8 cellular contexts compared by ENCODE assay signal in genomic region chr19:57599377-57599760, GRCh38. TPM values are rescaled to one million over a fixed set of nuclear protein-coding genes. Genes with fewer than 3 reads are reported as not detected.
DNase-seq lines count a peak whose midpoint lies in the region; ATAC-seq lines count a peak whose summit lies in the region.

No MANE protein-coding gene starts in this region.

- ATAC-seq in esophagus mucosa, result no peak

- H3K27ac Mint-ChIP-seq in T-helper 1 cell treated with Interleukin-12 subunit alpha and Interleukin-12 subunit beta and Interleukin-4 antibody, amounts not matched to agents 30 μg/mL and 1 μg/mL, for 36 hours, result no peak overlapping the region

- H3K9ac ChIP-seq in subcutaneous abdominal adipose tissue (ENCODE audit: low read length in 5 of 5), result peak overlapping the region in 3 of 5 donors; percentile 65 to 86 (median 78)

- H3K4me1 ChIP-seq in SJSA1 (replicated peaks), result peaks cover 9% of the 10 kb centered on the region; the same call in 1 of the 2 replicates
- peaks cover 0 to 16% (median 14%) of the 10 kb centered on the region in 5 donors for H3K4me1 ChIP-seq in subcutaneous abdominal adipose tissue (ENCODE audit: control insufficient read depth in 5 of 5, insufficient read depth in 5 of 5, low read length in 5 of 5)

- H3K9me3 Mint-ChIP-seq in T-helper 1 cell treated with Interleukin-12 subunit alpha and Interleukin-12 subunit beta and Interleukin-4 antibody, amounts not matched to agents 30 μg/mL and 1 μg/mL, for 36 hours, result peaks cover 63% of the 10 kb centered on the region

- peaks cover 40% of the 10 kb centered on the region for H3K36me3 ChIP-seq in SJSA1
- peaks cover 1 to 12% (median 8%) of the 10 kb centered on the region in 5 donors for H3K36me3 ChIP-seq in subcutaneous abdominal adipose tissue (ENCODE audit: control insufficient read depth in 5 of 5, insufficient read depth in 5 of 5, low read length in 5 of 5)

- H3K27ac ChIP-seq in SJSA1, result no peak overlapping the region
- H3K27ac ChIP-seq in subcutaneous abdominal adipose tissue (ENCODE audit: low read depth, low read length), result no peak overlapping the region

- H3K27me3 ChIP-seq in SJSA1 (replicated peaks) (no peaks in the 10 kb centered on the region), subcutaneous abdominal adipose tissue (ENCODE audit: control insufficient read depth in 5 of 5, insufficient read depth in 4 of 5, low read length in 5 of 5) (no peaks in the 10 kb centered on the region)

- H3K9me3 ChIP-seq in SJSA1 (replicated peaks) (peaks cover 5% of the 10 kb centered on the region), subcutaneous abdominal adipose tissue (ENCODE audit: control insufficient read depth in 5 of 5, low read length in 5 of 5) (peaks cover 6 to 24% (median 15%) of the 10 kb centered on the region in 5 donors)

- DNase-seq in T-helper 1 cell, result no peak
- no peak for DNase-seq in SJSA1 (ENCODE audit: low read depth in 1 of 2, low spot score in 2 of 2)
- DNase-seq in NCI-H2107 treated with DMSO at 0.1 percent for 48 hours (lab: John Stamatoyannopoulos, UW; ENCODE audit: unreplicated experiment), result no peak
- no peak for DNase-seq in NCI-H1930 (lab: John Stamatoyannopoulos, UW)

- peaks cover 12% of the 10 kb centered on the region for H3K4me1 Mint-ChIP-seq in T-helper 1 cell treated with Interleukin-12 subunit alpha and Interleukin-12 subunit beta and Interleukin-4 antibody, amounts not matched to agents 30 μg/mL and 1 μg/mL, for 36 hours (ENCODE audit: low read depth)

- H3K4me3 ChIP-seq in SJSA1, result peak overlapping the region; percentile 68
- H3K4me3 ChIP-seq in iPS-11a (ENCODE audit: low read depth, low read length), result peak overlapping the region; percentile 96
- H3K4me3 ChIP-seq in subcutaneous abdominal adipose tissue (ENCODE audit: low read depth in 1 of 5, low read length in 5 of 5), result peak overlapping the region; percentile 78 to 97 (median 92)

- peak overlapping the region; percentile 80 for H3K4me3 Mint-ChIP-seq in T-helper 1 cell treated with Interleukin-12 subunit alpha and Interleukin-12 subunit beta and Interleukin-4 antibody, amounts not matched to agents 30 μg/mL and 1 μg/mL, for 36 hours

- peaks cover 28% of the 10 kb centered on the region for H3K36me3 Mint-ChIP-seq in T-helper 1 cell treated with Interleukin-12 subunit alpha and Interleukin-12 subunit beta and Interleukin-4 antibody, amounts not matched to agents 30 μg/mL and 1 μg/mL, for 36 hours (ENCODE audit: low read depth)

- no peaks in the 10 kb centered on the region for H3K27me3 Mint-ChIP-seq in T-helper 1 cell treated with Interleukin-12 subunit alpha and Interleukin-12 subunit beta and Interleukin-4 antibody, amounts not matched to agents 30 μg/mL and 1 μg/mL, for 36 hours (ENCODE audit: low read depth)

RNA-seq across cellular contexts. Expression of gene ZNF530, which starts 0.3 kb away (rescaled TPM):
- 12.6 and 21.4 TPM in 2 replicates for total RNA-seq in SJSA1 (2014; rRNA removed; shearing (Covaris generic))
- 2.1 TPM for total RNA-seq in esophagus mucosa

RNA-seq across cellular contexts. Expression of gene ZNF134, which starts 14.7 kb away (rescaled TPM):
- total RNA-seq in SJSA1 (2014; rRNA removed; shearing (Covaris generic)), result 25.0 and 26.3 TPM in 2 replicates
- total RNA-seq in esophagus mucosa, result 9.6 TPM

RNA-seq across cellular contexts. Expression of gene ZIK1, which starts 15.4 kb away (rescaled TPM):
- 6.1 and 18.0 TPM in 2 replicates for total RNA-seq in SJSA1 (2014; rRNA removed; shearing (Covaris generic))
- total RNA-seq in esophagus mucosa, result 1.1 TPM

RNA-seq across cellular contexts. Expression of gene ZNF416, which starts 20.7 kb away (rescaled TPM):
- 3.6 and 6.1 TPM in 2 replicates for total RNA-seq in SJSA1 (2014; rRNA removed; shearing (Covaris generic))
- 6.4 TPM for total RNA-seq in esophagus mucosa

RNA-seq across cellular contexts. Expression of gene ZNF211, which starts 33.6 kb away (rescaled TPM):
- 9.7 and 18.5 TPM in 2 replicates for total RNA-seq in SJSA1 (2014; rRNA removed; shearing (Covaris generic))
- total RNA-seq in esophagus mucosa, result 4.0 TPM
